Comparison of ENCODE assay signal across 8 cellular contexts in genomic region chr1:40668769-40669525, GRCh38. TPM values are rescaled to one million over a fixed set of nuclear protein-coding genes. Genes with fewer than 3 reads are reported as not detected.
DNase-seq lines count a peak whose midpoint lies in the region; FAIRE-seq and TF ChIP-seq lines count a peak whose summit lies in the region.

No MANE protein-coding gene starts in this region.

- peak; percentile 64 for DNase-seq in DMS53 treated with DMSO at 0.1 percent for 48 hours (lab: John Stamatoyannopoulos, UW; ENCODE audit: unreplicated experiment)
- DNase-seq in H54 (ENCODE audit: insufficient read length, low spot score), result peak; percentile 90
- DNase-seq in NB4 (ENCODE audit: low read depth), result peak; percentile 71
- DNase-seq in SKM-1 (lab: John Stamatoyannopoulos, UW; ENCODE audit: unreplicated experiment), result peak; percentile 72
- peak; percentile 73 to 94 (median 87) for DNase-seq in head of caudate nucleus
- DNase-seq in posterior cingulate gyrus, result peak; percentile 65 to 96 (median 88)
- peak; percentile 81 for DNase-seq in ureter (ENCODE audit: low spot score)

- no peaks in the 10 kb centered on the region for H3K9me3 Mint-ChIP-seq in activated naive CD4-positive, alpha-beta T cell treated with anti-CD3 and anti-CD28 coated beads, Interleukin-2, amount 50 U/mL, for 24 hours

- H3K4me1 Mint-ChIP-seq in activated naive CD4-positive, alpha-beta T cell treated with anti-CD3 and anti-CD28 coated beads, Interleukin-2, amount 50 U/mL, for 24 hours, result peaks cover 20% of the 10 kb centered on the region

- no peak overlapping the region for H3K27ac Mint-ChIP-seq in activated naive CD4-positive, alpha-beta T cell treated with anti-CD3 and anti-CD28 coated beads, Interleukin-2, amount 50 U/mL, for 24 hours

- intact Hi-C loops in head of caudate nucleus (cut with DNase I), result loop anchor here (1.0 kb wide), 1 partner anchor 57 kb away; no protein-coding TSS in a partner anchor
- intact Hi-C loops in posterior cingulate gyrus (cut with DNase I), result loop anchor here (5.0 kb wide), 1 partner anchor 57 kb away; no protein-coding TSS in a partner anchor

- no peaks in the 10 kb centered on the region for H3K27me3 Mint-ChIP-seq in activated naive CD4-positive, alpha-beta T cell treated with anti-CD3 and anti-CD28 coated beads, Interleukin-2, amount 50 U/mL, for 24 hours

- peak; percentile 27 for FAIRE-seq in H54 (lab: Jason Lieb, UNC)

- H3K4me3 ChIP-seq in NB4 (ENCODE audit: low read depth, low read length), result no peak overlapping the region

- H3K4me3 Mint-ChIP-seq in activated naive CD4-positive, alpha-beta T cell treated with anti-CD3 and anti-CD28 coated beads, Interleukin-2, amount 50 U/mL, for 24 hours, result peak overlapping the region; percentile 68

- TF ChIP-seq POLR2A in H54 (IDR thresholded peaks at IDR 0.05; ENCODE audit: low read depth, low read length), result no peak
- no peak for TF ChIP-seq POLR2A in NB4 (IDR thresholded peaks at IDR 0.05; ENCODE audit: extremely low read depth, insufficient read length)

- H3K36me3 Mint-ChIP-seq in activated naive CD4-positive, alpha-beta T cell treated with anti-CD3 and anti-CD28 coated beads, Interleukin-2, amount 50 U/mL, for 24 hours, result no peaks in the 10 kb centered on the region

- TF ChIP-seq CTCF in NB4 (IDR thresholded peaks at IDR 0.05; ENCODE audit: low read depth, low read length), result peak; percentile 92

RNA-seq across cellular contexts. Expression of gene RIMS3, which starts 3.5 kb away (rescaled TPM):
- 5.3 TPM for total RNA-seq in ureter

RNA-seq across cellular contexts. Expression of gene NFYC, which starts 22.6 kb away (rescaled TPM):
- total RNA-seq in ureter, result 81.4 TPM
